In genomic region chr15:50813089-50813488, GRCh38 we compare ENCODE assay signal across 28 cellular contexts.
"Had no signal": no experiment of that assay in that cellular context is flagged by ENCODE, and none has a peak within 500 bp of the region (broad histone marks: within the 10 kb centered on the region; RNA-seq: fewer than 3 reads in every experiment).

No MANE protein-coding gene starts in this region.

- H3K36me3 ChIP-seq: left ventricle myocardium inferior, pancreas, prostate gland, stomach, thoracic aorta, tibial artery, upper lobe of right lung had no signal

- H3K4me3 ChIP-seq: hepatocyte, left ventricle myocardium inferior, lung, pancreas, prostate gland, skin epidermis, stomach, thoracic aorta, tibial artery, upper lobe of right lung had no signal

- H3K9me3 ChIP-seq: left ventricle myocardium inferior, pancreas, prostate gland, stomach, thoracic aorta, tibial artery, upper lobe of right lung had no signal

- H3K4me1 Mint-ChIP-seq: naive B cell; natural killer cell; nephron progenitor cell; stimulated activated naive B cell treated with anti-CD40 and anti-IgM and Interleukin-4, amounts not matched to agents 10 μg/mL and 1 μg/mL and 100 μg/mL, for 72 hours had no signal

- H3K36me3 Mint-ChIP-seq: mesothelial cell of epicardium; naive B cell; natural killer cell; stimulated activated naive B cell treated with anti-CD40 and anti-IgM and Interleukin-4, amounts not matched to agents 10 μg/mL and 1 μg/mL and 100 μg/mL, for 72 hours had no signal

- H3K27ac ChIP-seq: hepatocyte, left ventricle myocardium inferior, pancreas, prostate gland, skin epidermis, stomach, thoracic aorta, tibial artery, upper lobe of right lung had no signal

- H3K9me3 Mint-ChIP-seq: naive B cell; natural killer cell; nephron progenitor cell; stimulated activated naive B cell treated with anti-CD40 and anti-IgM and Interleukin-4, amounts not matched to agents 10 μg/mL and 1 μg/mL and 100 μg/mL, for 72 hours had no signal

- H3K4me1 ChIP-seq: left ventricle myocardium inferior, pancreas, prostate gland, stomach, tibial artery, upper lobe of right lung had no signal

- H3K27me3 ChIP-seq: hepatocyte, pancreas, stomach, tibial artery, upper lobe of right lung had no signal

- H3K4me3 Mint-ChIP-seq: mesothelial cell of epicardium; naive B cell; natural killer cell; nephron progenitor cell; stimulated activated naive B cell treated with anti-CD40 and anti-IgM and Interleukin-4, amounts not matched to agents 10 μg/mL and 1 μg/mL and 100 μg/mL, for 72 hours had no signal

- DNase-seq: islet precursor cell; left ventricle myocardium inferior; mesendoderm; naive B cell; natural killer cell; nephron progenitor cell; nucleus accumbens; pancreas; posterior cingulate gyrus; retina; right cardiac atrium; stimulated activated CD4-positive, alpha-beta T cell treated with anti-CD3 and anti-CD28 coated beads, Interleukin-12 subunit alpha, Interleukin-12 subunit beta, amount 100 ng/mL, for 4 hours; stimulated activated CD4-positive, alpha-beta T cell treated with anti-CD3 and anti-CD28 coated beads, Interleukin-15, amount 100 ng/mL, for 24 hours; stimulated activated CD4-positive, alpha-beta T cell treated with anti-CD3 and anti-CD28 coated beads, Interleukin-2, amount 100 ng/mL, for 24 hours; stimulated activated CD4-positive, alpha-beta T cell treated with anti-CD3 and anti-CD28 coated beads, Interleukin-4, amount 100 ng/mL, for 1 hour; stimulated activated naive B cell treated with anti-CD40 and anti-IgM and Interleukin-4, amounts not matched to agents 10 μg/mL and 1 μg/mL and 100 μg/mL, for 72 hours; stimulated activated naive CD8-positive, alpha-beta T cell treated with anti-CD3 and anti-CD28 coated beads, Interleukin-15, Interleukin-2, amounts not matched to agents 100 U/mL and 50 U/mL, for 24 hours; stomach; tibial artery; trophoblast cell; upper lobe of right lung had no signal

- H3K27ac Mint-ChIP-seq: mesothelial cell of epicardium; natural killer cell; nephron progenitor cell; stimulated activated naive B cell treated with anti-CD40 and anti-IgM and Interleukin-4, amounts not matched to agents 10 μg/mL and 1 μg/mL and 100 μg/mL, for 72 hours had no signal

- ATAC-seq: natural killer cell; pancreas; right cardiac atrium; sciatic nerve; stimulated activated naive B cell treated with anti-CD40 and anti-IgM and Interleukin-4, amounts not matched to agents 10 μg/mL and 1 μg/mL and 100 μg/mL, for 72 hours; stimulated activated naive CD8-positive, alpha-beta T cell treated with anti-CD3 and anti-CD28 coated beads, Interleukin-15, Interleukin-2, amounts not matched to agents 100 U/mL and 50 U/mL, for 24 hours; upper lobe of right lung had no signal
